Comparison of ENCODE assay signal across 21 cellular contexts in the genomic region with DNA sequence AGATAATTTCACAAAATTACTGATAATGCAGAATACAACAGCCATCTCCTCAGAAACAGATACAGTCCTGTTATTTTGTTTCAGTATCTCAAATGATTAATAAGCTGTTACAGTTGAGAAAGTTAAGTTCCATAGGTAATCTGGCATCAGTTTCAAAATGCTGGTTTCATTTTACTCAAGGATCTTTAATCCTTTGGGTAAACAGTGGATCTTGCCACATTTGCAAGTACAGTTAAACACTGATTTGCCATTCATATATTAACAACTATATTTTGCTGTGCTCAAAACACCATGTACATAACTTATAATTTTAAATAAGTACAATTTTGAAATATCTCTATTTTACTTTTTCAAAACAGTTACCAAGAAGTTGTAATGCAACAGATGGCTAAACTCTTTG.
"Had no signal": no experiment of that assay in that cellular context is flagged by ENCODE, and none has a peak within 500 bp of the region (broad histone marks: within the 10 kb centered on the region; RNA-seq: fewer than 3 reads in every experiment).

No MANE protein-coding gene starts in this region.

- ATAC-seq: activated CD8-positive, alpha-beta memory T cell treated with anti-CD3 and anti-CD28 coated beads, Interleukin-2, amount 10 ng/mL, durations not matched to agents 7 days and 5 days; foreskin keratinocyte; lower lobe of right lung; right cardiac atrium had no signal

- DNase-seq: activated CD4-positive, alpha-beta T cell treated with anti-CD3 and anti-CD28 coated beads for 1 hour; activated CD4-positive, alpha-beta T cell treated with anti-CD3 and anti-CD28 coated beads, Interleukin-2, amount 50 U/mL, for 4 hours; activated CD8-positive, alpha-beta memory T cell treated with anti-CD3 and anti-CD28 coated beads, Interleukin-2, amount 10 ng/mL, durations not matched to agents 7 days and 5 days; activated naive CD4-positive, alpha-beta T cell treated with anti-CD3 and anti-CD28 coated beads, Interleukin-2, amount 50 U/mL, for 16 hours; activated T-cell treated with anti-CD3 and anti-CD28 coated beads, Interleukin-2, amount 50 U/mL, for 1 hour; adrenal gland; caudate nucleus; colonic mucosa; foreskin keratinocyte; glutamatergic neuron; lower lobe of right lung; nephron progenitor cell; occipital lobe; right cardiac atrium; small intestine; stimulated activated CD4-positive, alpha-beta T cell treated with anti-CD3 and anti-CD28 coated beads, Interleukin-4, amount 100 ng/mL, for 4 hours; stimulated activated CD8-positive, alpha-beta memory T cell treated with anti-CD3 and anti-CD28 coated beads, Interleukin-4, amount 100 ng/mL, for 48 hours; stimulated activated naive CD4-positive, alpha-beta T cell treated with Interleukin-2 at 50 U/mL for 16 hours; substantia nigra; transverse colon had no signal

- H3K4me3 ChIP-seq: adrenal gland, colonic mucosa, esophagus muscularis mucosa, lower lobe of right lung, transverse colon had no signal

- H3K4me1 ChIP-seq: colonic mucosa, esophagus muscularis mucosa, foreskin keratinocyte, lower lobe of right lung, transverse colon had no signal

- H3K9me3 ChIP-seq: adrenal gland, colonic mucosa, esophagus muscularis mucosa, lower lobe of right lung, transverse colon had no signal

- H3K36me3 ChIP-seq: adrenal gland, colonic mucosa, lower lobe of right lung, transverse colon had no signal

- H3K27me3 ChIP-seq: adrenal gland, colonic mucosa, esophagus muscularis mucosa, foreskin keratinocyte, transverse colon had no signal

- H3K27ac ChIP-seq: adrenal gland, colonic mucosa, esophagus muscularis mucosa, foreskin keratinocyte, lower lobe of right lung, transverse colon had no signal
